In the genomic region with DNA sequence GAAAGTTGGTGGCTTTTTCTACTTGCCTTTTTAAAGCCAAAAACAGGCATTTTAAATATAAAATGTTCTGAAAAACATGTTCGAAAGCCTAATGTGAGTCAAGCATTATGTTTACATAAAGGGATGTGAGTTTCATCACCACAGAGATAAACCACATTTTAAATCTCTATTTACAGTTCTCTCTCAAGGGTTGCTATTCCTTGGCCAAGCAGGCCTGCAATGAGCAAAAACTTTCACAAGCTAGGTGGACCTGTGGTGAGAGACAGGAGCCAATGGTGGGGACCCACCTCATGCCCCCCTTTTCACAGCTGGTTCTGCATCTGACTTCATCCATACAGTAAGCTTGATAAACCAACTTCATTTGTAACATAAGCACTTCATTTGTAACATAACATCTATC, we compare ENCODE assay signal across 8 cellular contexts.
A peak's percentile ranks its signal among the peaks of the same experiment; 100 is the strongest.
DNase-seq lines count a peak whose midpoint lies in the region; ATAC-seq and TF ChIP-seq lines count a peak whose summit lies in the region.

No MANE protein-coding gene starts in this region.

- H3K27me3 ChIP-seq in CD8-positive, alpha-beta T cell (ENCODE audit: insufficient read depth, low read length): no peaks in the 10 kb centered on the region

- H3K27ac ChIP-seq in CD8-positive, alpha-beta T cell (ENCODE audit: low read depth, low read length): no peak overlapping the region
- no peak overlapping the region for H3K27ac ChIP-seq in caudate nucleus (ENCODE audit: low read depth, low read length)

- POLR2A ChIA-PET in CD8-positive, alpha-beta T cell (lab: Charles Lee): interaction anchor here (0.9 to 1.2 kb wide), 2 partner anchors 16 to 34 kb away, joined by 3 to 5 read pairs; no protein-coding TSS in a partner anchor

- peak in 5 of 7 experiments; percentile 4 to 47 (median 24) for DNase-seq in CD8-positive, alpha-beta T cell
- DNase-seq in skeletal muscle cell (ENCODE audit: low read depth): peak; percentile 73
- no peak for DNase-seq in DMS79 treated with DMSO at 0.1 percent for 48 hours (lab: John Stamatoyannopoulos, UW)
- no peak for DNase-seq in NCI-H1092 treated with DMSO at 0.1 percent for 48 hours (lab: John Stamatoyannopoulos, UW)
- DNase-seq in caudate nucleus (lab: John Stamatoyannopoulos, UW): no peak

- H3K36me3 Mint-ChIP-seq in CD8-positive, alpha-beta T cell: peaks cover 18% of the 10 kb centered on the region
- peaks cover 4% of the 10 kb centered on the region for H3K36me3 Mint-ChIP-seq in activated naive CD8-positive, alpha-beta T cell

- no peak overlapping the region for H3K4me3 ChIP-seq in CD8-positive, alpha-beta T cell (ENCODE audit: low read depth, low read length)
- H3K4me3 ChIP-seq in skeletal muscle cell (ENCODE audit: low read depth, low read length): no peak overlapping the region

- no peaks in the 10 kb centered on the region for H3K27me3 Mint-ChIP-seq in CD8-positive, alpha-beta T cell (ENCODE audit: low read depth)
- H3K27me3 Mint-ChIP-seq in activated naive CD8-positive, alpha-beta T cell: no peaks in the 10 kb centered on the region

- H3K4me3 Mint-ChIP-seq in CD8-positive, alpha-beta T cell: peak overlapping the region; percentile 13
- H3K4me3 Mint-ChIP-seq in activated naive CD8-positive, alpha-beta T cell: peak overlapping the region; percentile 64

- intact Hi-C loops in CD8-positive, alpha-beta T cell (cut with DNase I, micrococcal nuclease): loop anchor here (5.0 to 10.0 kb wide), 2 partner anchors 55 to 62 kb away; no protein-coding TSS in a partner anchor

- CTCF ChIA-PET in CD8-positive, alpha-beta T cell (lab: Charles Lee): no interaction called here

- H3K4me1 ChIP-seq in CD8-positive, alpha-beta T cell (ENCODE audit: insufficient read depth, low read length): peaks cover 42% of the 10 kb centered on the region

- no peaks in the 10 kb centered on the region for H3K36me3 ChIP-seq in CD8-positive, alpha-beta T cell (ENCODE audit: insufficient read depth, low read length)

- peak overlapping the region; percentile 55 for H3K27ac Mint-ChIP-seq in CD8-positive, alpha-beta T cell
- peak overlapping the region; percentile 61 for H3K27ac Mint-ChIP-seq in activated naive CD8-positive, alpha-beta T cell

- H3K9me3 ChIP-seq in CD8-positive, alpha-beta T cell (ENCODE audit: low read length): no peaks in the 10 kb centered on the region

- H3K9me3 Mint-ChIP-seq in CD8-positive, alpha-beta T cell: no peaks in the 10 kb centered on the region
- no peaks in the 10 kb centered on the region for H3K9me3 Mint-ChIP-seq in activated naive CD8-positive, alpha-beta T cell (ENCODE audit: low read depth)

- peaks cover 69% of the 10 kb centered on the region for H3K4me1 Mint-ChIP-seq in CD8-positive, alpha-beta T cell (ENCODE audit: low read depth)
- H3K4me1 Mint-ChIP-seq in activated naive CD8-positive, alpha-beta T cell (ENCODE audit: low read depth): peaks cover 64% of the 10 kb centered on the region

- TF ChIP-seq CTCF in CD8-positive, alpha-beta T cell (IDR thresholded peaks at IDR 0.05): no peak

- ATAC-seq in CD8-positive, alpha-beta T cell: peak; percentile 62
- ATAC-seq in GM19438 (IDR thresholded peaks at IDR 0.05; ENCODE audit: low read depth, unreplicated experiment) (peak; percentile 74), HG03378 (IDR thresholded peaks at IDR 0.05; ENCODE audit: unreplicated experiment) (peak; percentile 77)

Comparison
In these comparisons a context has a peak if more than half of its experiments do, and no peak if none do; other contexts are left out.
1. DNase-seq: peak in CD8-positive, alpha-beta T cell (5 of 7) and skeletal muscle cell (single experiment); none in DMS79 treated with DMSO at 0.1 percent for 48 hours (single experiment), NCI-H1092 treated with DMSO at 0.1 percent for 48 hours (single experiment) and caudate nucleus (0 of 61).
2. Peak in every context shown above with its lines, with median percentiles within 50 percentile points of each other: ATAC-seq.